21 cellular contexts compared by ENCODE assay signal in genomic region chrX:1295550-1295949, GRCh38. TPM values are rescaled to one million over a fixed set of nuclear protein-coding genes. Genes with fewer than 3 reads are reported as not detected.
DNase-seq lines count a peak whose midpoint lies in the region; ATAC-seq and TF ChIP-seq lines count a peak whose summit lies in the region.
"Had no signal": no experiment of that assay in that cellular context is flagged by ENCODE, and none has a peak within 500 bp of the region (broad histone marks: within the 10 kb centered on the region; RNA-seq: fewer than 3 reads in every experiment).

No MANE protein-coding gene starts in this region.

- H3K9me3 Mint-ChIP-seq in stimulated activated naive CD8-positive, alpha-beta T cell treated with anti-CD3 and anti-CD28 coated beads, Interleukin-15, amount 100 ng/mL, for 72 hours: no peaks in the 10 kb centered on the region
- peaks cover 26% of the 10 kb centered on the region for H3K9me3 Mint-ChIP-seq in endothelial cell (ENCODE audit: unreplicated experiment)
- H3K9me3 Mint-ChIP-seq in stimulated activated effector memory CD8-positive, alpha-beta T cell treated with anti-CD3 and anti-CD28 coated beads, Interleukin-12 subunit alpha, Interleukin-12 subunit beta, amount 100 ng/mL, for 72 hours: peaks cover 3% of the 10 kb centered on the region

- H3K4me1 Mint-ChIP-seq in stimulated activated naive CD8-positive, alpha-beta T cell treated with anti-CD3 and anti-CD28 coated beads, Interleukin-15, amount 100 ng/mL, for 72 hours: peaks cover 10% of the 10 kb centered on the region
- H3K4me1 Mint-ChIP-seq in endothelial cell (ENCODE audit: unreplicated experiment): no peaks in the 10 kb centered on the region
- H3K4me1 Mint-ChIP-seq in stimulated activated effector memory CD8-positive, alpha-beta T cell treated with anti-CD3 and anti-CD28 coated beads, Interleukin-12 subunit alpha, Interleukin-12 subunit beta, amount 100 ng/mL, for 72 hours: no peaks in the 10 kb centered on the region

- H3K27ac Mint-ChIP-seq in stimulated activated naive CD8-positive, alpha-beta T cell treated with anti-CD3 and anti-CD28 coated beads, Interleukin-15, amount 100 ng/mL, for 72 hours: no peak overlapping the region
- H3K27ac Mint-ChIP-seq in endothelial cell (ENCODE audit: unreplicated experiment): no peak overlapping the region
- no peak overlapping the region for H3K27ac Mint-ChIP-seq in stimulated activated effector memory CD8-positive, alpha-beta T cell treated with anti-CD3 and anti-CD28 coated beads, Interleukin-12 subunit alpha, Interleukin-12 subunit beta, amount 100 ng/mL, for 72 hours
- H3K27ac Mint-ChIP-seq: CD4-positive, alpha-beta memory T cell had no signal

- no peak for TF ChIP-seq CTCF in endothelial cell (IDR thresholded peaks at IDR 0.05; ENCODE audit: unreplicated experiment)

- peak; percentile 31 for ATAC-seq in stimulated activated naive CD8-positive, alpha-beta T cell treated with anti-CD3 and anti-CD28 coated beads, Interleukin-15, amount 100 ng/mL, for 72 hours
- no peak for ATAC-seq in stimulated activated naive CD8-positive, alpha-beta T cell treated with anti-CD3 and anti-CD28 coated beads, Interleukin-15, Interleukin-2, amounts not matched to agents 100 U/mL and 50 U/mL, for 24 hours
- ATAC-seq in stimulated activated effector memory CD8-positive, alpha-beta T cell treated with anti-CD3 and anti-CD28 coated beads, Interleukin-12 subunit alpha, Interleukin-12 subunit beta, amount 100 ng/mL, for 72 hours: peak; percentile 51
- ATAC-seq in GM18909 (IDR thresholded peaks at IDR 0.05; ENCODE audit: poor library complexity, unreplicated experiment): no peak

- H3K4me3 Mint-ChIP-seq in stimulated activated naive CD8-positive, alpha-beta T cell treated with anti-CD3 and anti-CD28 coated beads, Interleukin-15, amount 100 ng/mL, for 72 hours: no peak overlapping the region
- peak overlapping the region; percentile 53 for H3K4me3 Mint-ChIP-seq in endothelial cell (ENCODE audit: unreplicated experiment)
- H3K4me3 Mint-ChIP-seq in stimulated activated effector memory CD8-positive, alpha-beta T cell treated with anti-CD3 and anti-CD28 coated beads, Interleukin-12 subunit alpha, Interleukin-12 subunit beta, amount 100 ng/mL, for 72 hours: no peak overlapping the region

- no peak for DNase-seq in stimulated activated naive CD8-positive, alpha-beta T cell treated with anti-CD3 and anti-CD28 coated beads, Interleukin-15, amount 100 ng/mL, for 72 hours
- DNase-seq in stimulated activated naive CD8-positive, alpha-beta T cell treated with anti-CD3 and anti-CD28 coated beads, Interleukin-15, Interleukin-2, amounts not matched to agents 100 U/mL and 50 U/mL, for 24 hours: no peak
- DNase-seq in endothelial cell (ENCODE audit: low spot score): no peak
- no peak for DNase-seq in stimulated activated effector memory CD8-positive, alpha-beta T cell treated with anti-CD3 and anti-CD28 coated beads, Interleukin-12 subunit alpha, Interleukin-12 subunit beta, amount 100 ng/mL, for 72 hours (ENCODE audit: low spot score in 2 of 2)
- no peak for DNase-seq in activated CD8-positive, alpha-beta memory T cell treated with anti-CD3 and anti-CD28 coated beads for 24 hours
- DNase-seq: C1 segment of cervical spinal cord; Calu3; CD4-positive, alpha-beta memory T cell; COR-L47; DMS53; DMS79 treated with DMSO at 0.1 percent for 48 hours; GF-D8; GM23248; H7; HCEC 1CT had no signal

- H3K36me3 Mint-ChIP-seq in endothelial cell (ENCODE audit: low read depth, unreplicated experiment): peaks cover 21% of the 10 kb centered on the region
- no peaks in the 10 kb centered on the region for H3K36me3 Mint-ChIP-seq in stimulated activated effector memory CD8-positive, alpha-beta T cell treated with anti-CD3 and anti-CD28 coated beads, Interleukin-12 subunit alpha, Interleukin-12 subunit beta, amount 100 ng/mL, for 72 hours
- H3K36me3 Mint-ChIP-seq: CD4-positive, alpha-beta memory T cell had no signal

- H3K27me3 Mint-ChIP-seq in stimulated activated naive CD8-positive, alpha-beta T cell treated with anti-CD3 and anti-CD28 coated beads, Interleukin-15, amount 100 ng/mL, for 72 hours: peaks cover 9% of the 10 kb centered on the region
- H3K27me3 Mint-ChIP-seq in endothelial cell (ENCODE audit: unreplicated experiment): peaks cover 28% of the 10 kb centered on the region

RNA-seq across cellular contexts. Expression of gene CSF2RA, which starts 26.9 kb away (rescaled TPM):
- total RNA-seq in endothelial cell (ENCODE audit: unreplicated experiment): not detected
- total RNA-seq: A673, GM23248 had no signal

RNA-seq across cellular contexts. Expression of gene IL3RA, which starts 41.0 kb away (rescaled TPM):
- 0.97 TPM for total RNA-seq in endothelial cell (ENCODE audit: unreplicated experiment)
- total RNA-seq: A172, Calu3, Daoy, G401, GM23248, H1 had no signal

Comparison
In these comparisons a context has a peak if more than half of its experiments do, and no peak if none do; other contexts are left out.
1. ATAC-seq: peak in stimulated activated naive CD8-positive, alpha-beta T cell treated with anti-CD3 and anti-CD28 coated beads, Interleukin-15, amount 100 ng/mL, for 72 hours (single experiment) and stimulated activated effector memory CD8-positive, alpha-beta T cell treated with anti-CD3 and anti-CD28 coated beads, Interleukin-12 subunit alpha, Interleukin-12 subunit beta, amount 100 ng/mL, for 72 hours (single experiment); none in stimulated activated naive CD8-positive, alpha-beta T cell treated with anti-CD3 and anti-CD28 coated beads, Interleukin-15, Interleukin-2, amounts not matched to agents 100 U/mL and 50 U/mL, for 24 hours (single experiment) and GM18909 (single experiment).